8 cellular contexts compared by ENCODE assay signal in genomic region chr1:37474051-37474696, GRCh38. TPM values are rescaled to one million over a fixed set of nuclear protein-coding genes. Genes with fewer than 3 reads are reported as not detected.
DNase-seq lines count a peak whose midpoint lies in the region; ATAC-seq and TF ChIP-seq lines count a peak whose summit lies in the region.

Gene ZC3H12A, plus strand, starts transcription at chr1:37474580. Its CDS starts 917 bp downstream, at chr1:37475497.

- intact Hi-C loops in activated CD4-positive, alpha-beta memory T cell treated with anti-CD3 and anti-CD28 coated beads for 36 hours (cut with micrococcal nuclease): loop anchor here (2.0 to 10.0 kb wide), 3 partner anchors 19 to 1919 kb away; partner anchors contain the start of genes KIAA0319L, MAP7D1 and NCDN
- intact Hi-C loops in dorsolateral prefrontal cortex (cut with DNase I) (loop anchor here in 1 of 2 donors (10.0 kb wide), 1 partner anchor 81 kb away; the partner anchor contains the start of genes DNALI1 and SNIP1), lower leg skin (cut with DNase I; ENCODE audit: low total_unique reads) (no loop called here)

- TF ChIP-seq POLR2A in lower leg skin (IDR thresholded peaks at IDR 0.05): peak in 1 of 2 donors; percentile 95

- H3K27ac Mint-ChIP-seq in activated CD4-positive, alpha-beta memory T cell treated with anti-CD3 and anti-CD28 coated beads for 36 hours: peak within 1 kb of the TSS; percentile 100

- POLR2A ChIA-PET in activated CD4-positive, alpha-beta memory T cell treated with anti-CD3 and anti-CD28 coated beads for 36 hours (lab: Charles Lee): interaction anchor here (0.8 to 6.9 kb wide), 7 partner anchors 9 to 218 kb away, joined by 3 to 56 read pairs (median 6); partner anchors contain the start of genes CDCA8 and MEAF6

- H3K27me3 ChIP-seq in dorsolateral prefrontal cortex: no peaks in the 10 kb centered on the region

- WGBS in lower leg skin, 2 donors: 1% methylated on average over 39 to 65 of the region's 78 CpGs

- H3K4me3 Mint-ChIP-seq in activated CD4-positive, alpha-beta memory T cell treated with anti-CD3 and anti-CD28 coated beads for 36 hours: peak within 1 kb of the TSS; percentile 94

- TF ChIP-seq CTCF in AG10803 (conservative IDR thresholded peaks at IDR 0.05; ENCODE audit: low read length) (no peak), dorsolateral prefrontal cortex (IDR thresholded peaks at IDR 0.05 in 54 of 56, conservative IDR thresholded peaks at IDR 0.05 in 2 of 56; ENCODE audit: low read depth in 1 of 56, partially characterized antibody in 56 of 56) (peak in 4 of 56 donors; percentile 10 to 33 (median 18)), lower leg skin (IDR thresholded peaks at IDR 0.05) (no peak)

- H3K4me3 ChIP-seq in AG10803 (ENCODE audit: low read length) (peak within 1 kb of the TSS; percentile 94), dorsolateral prefrontal cortex (peak within 1 kb of the TSS; percentile 54 to 90 (median 78)), lower leg skin (ENCODE audit: low read depth, poor library complexity, severe bottlenecking) (peak within 1 kb of the TSS; percentile 57)

- H3K27ac ChIP-seq in dorsolateral prefrontal cortex: peak within 1 kb of the TSS in 53 of 59 donors; percentile 7 to 89 (median 72)

- CTCF ChIA-PET in activated CD4-positive, alpha-beta memory T cell treated with anti-CD3 and anti-CD28 coated beads for 36 hours (lab: Charles Lee): interaction anchor here (0.6 to 11.1 kb wide), 7 partner anchors 12 to 957 kb away, joined by 3 to 157 read pairs (median 7); partner anchors contain the start of gene MEAF6

- ATAC-seq in GM19035 (IDR thresholded peaks at IDR 0.05; ENCODE audit: unreplicated experiment) (peak; percentile 68), HG03432 (IDR thresholded peaks at IDR 0.05; ENCODE audit: unreplicated experiment) (peak; percentile 59)

- no peaks in the 10 kb centered on the region for H3K9me3 Mint-ChIP-seq in activated CD4-positive, alpha-beta memory T cell treated with anti-CD3 and anti-CD28 coated beads for 36 hours

- H3K4me1 Mint-ChIP-seq in activated CD4-positive, alpha-beta memory T cell treated with anti-CD3 and anti-CD28 coated beads for 36 hours (ENCODE audit: low read depth): peaks cover 37% of the 10 kb centered on the region

- no peaks in the 10 kb centered on the region for H3K27me3 Mint-ChIP-seq in activated CD4-positive, alpha-beta memory T cell treated with anti-CD3 and anti-CD28 coated beads for 36 hours

- DNase-seq in AG10803 (ENCODE audit: low read depth) (peak; percentile 86), NCI-H82 (lab: John Stamatoyannopoulos, UW) (peak; percentile 94), dorsolateral prefrontal cortex (peak; percentile 76 to 90 (median 81)), lower leg skin (ENCODE audit: low spot score in 2 of 2) (peak; percentile 84 to 98)
- DNase-seq in activated CD4-positive, alpha-beta memory T cell treated with anti-CD3 and anti-CD28 coated beads for 36 hours: peak; percentile 93
- peak; percentile 88 to 90 for DNase-seq in stimulated activated CD4-positive, alpha-beta T cell treated with anti-CD3 and anti-CD28 coated beads, Interleukin-4, amount 100 ng/mL, for 48 hours (ENCODE audit: low read depth in 2 of 2)

- H3K36me3 Mint-ChIP-seq in activated CD4-positive, alpha-beta memory T cell treated with anti-CD3 and anti-CD28 coated beads for 36 hours: peaks cover 43% of the 10 kb centered on the region

RNA-seq across cellular contexts. Expression of gene ZC3H12A, which starts in this region (rescaled TPM):
- 10 to 100 TPM; 39.0 to 40.8 TPM for total RNA-seq in activated CD4-positive, alpha-beta memory T cell treated with anti-CD3 and anti-CD28 coated beads for 36 hours
- 1 to 10 TPM in 96 of 120 experiments, under 1 TPM in 24; 0.46 to 7.2 (median 1.7) TPM for total RNA-seq in dorsolateral prefrontal cortex
- 10 to 100 TPM; 36.0 to 42.9 (median 39.0) TPM for total RNA-seq in lower leg skin

Comparison
In these comparisons a context has a peak if more than half of its experiments do, and no peak if none do; other contexts are left out.
1. Peak in every context shown above with its lines: DNase-seq, ATAC-seq, H3K4me3 ChIP-seq and H3K27ac ChIP-seq.
2. RNA of gene ZC3H12A (total RNA-seq): 36.0 to 42.9 TPM in lower leg skin and 39.0 to 40.8 TPM in activated CD4-positive, alpha-beta memory T cell treated with anti-CD3 and anti-CD28 coated beads for 36 hours; 0.46 to 7.2 TPM in dorsolateral prefrontal cortex; every median in the first group is over 4 times any median in the second.